In genomic region chr9:126373241-126373640, GRCh38 we compare ENCODE assay signal across 11 cellular contexts. TPM values are rescaled to one million over a fixed set of nuclear protein-coding genes. Genes with fewer than 3 reads are reported as not detected.
DNase-seq lines count a peak whose midpoint lies in the region; ATAC-seq and TF ChIP-seq lines count a peak whose summit lies in the region.
"Had no signal": no experiment of that assay in that cellular context is flagged by ENCODE, and none has a peak within 500 bp of the region (broad histone marks: within the 10 kb centered on the region; RNA-seq: fewer than 3 reads in every experiment).

No MANE protein-coding gene starts in this region.

- H3K36me3 Mint-ChIP-seq in T-helper 17 cell (ENCODE audit: low read depth), result peaks cover 2% of the 10 kb centered on the region

- ATAC-seq in lung (ENCODE audit: insufficient read depth, low FRiP score) (peak; percentile 54), T-helper 17 cell (no peak), GM18907 (IDR thresholded peaks at IDR 0.05; ENCODE audit: unreplicated experiment) (no peak)
- ATAC-seq: body of pancreas had no signal

- DNase-seq in AG10803 (ENCODE audit: low read depth), result peak; percentile 50
- DNase-seq in HT1080 (ENCODE audit: low read depth), result peak; percentile 61
- peak; percentile 60 for DNase-seq in astrocyte of the spinal cord (ENCODE audit: low read depth, low spot score)
- no peak for DNase-seq in lung (ENCODE audit: low spot score)
- no peak for DNase-seq in activated CD8-positive, alpha-beta memory T cell treated with anti-CD3 and anti-CD28 coated beads, Interleukin-2, amount 50 U/mL, for 4 hours
- DNase-seq in T-helper 17 cell, result no peak
- no peak for DNase-seq in amniotic stem cell (lab: John Stamatoyannopoulos, UW)
- DNase-seq: body of pancreas, COR-L47, NCI-H2227 treated with DMSO at 0.1 percent for 48 hours had no signal

- H3K9me3 ChIP-seq in lung (ENCODE audit: control insufficient read depth in 2 of 2, insufficient read depth in 1 of 2, low read length in 1 of 2), result no peaks in the 10 kb centered on the region
- H3K9me3 ChIP-seq in T-helper 17 cell (ENCODE audit: control insufficient read depth, low read length, poor library complexity, severe bottlenecking), result no peaks in the 10 kb centered on the region
- H3K9me3 ChIP-seq: body of pancreas had no signal

- no peak overlapping the region for H3K27ac Mint-ChIP-seq in T-helper 17 cell

- H3K4me1 ChIP-seq in lung (ENCODE audit: control insufficient read depth in 2 of 2, insufficient read depth in 2 of 2, low read length in 2 of 2), result peaks cover 4 to 21% of the 10 kb centered on the region in 2 donors

- TF ChIP-seq CTCF in AG10803 (conservative IDR thresholded peaks at IDR 0.05; ENCODE audit: low read length) (no peak), astrocyte of the spinal cord (IDR thresholded peaks at IDR 0.05; ENCODE audit: low read depth, low read length) (no peak), lung (IDR thresholded peaks at IDR 0.05; ENCODE audit: control extremely low read depth, extremely low read depth) (no peak)

- peak overlapping the region in 1 of 2 donors; percentile 17 for H3K27ac ChIP-seq in lung (ENCODE audit: low read depth in 1 of 2, low read length in 1 of 2)
- H3K27ac ChIP-seq: body of pancreas had no signal

- no peak overlapping the region for H3K4me3 Mint-ChIP-seq in T-helper 17 cell

- 41 to 51% methylated on average over 5 of the region's 5 CpGs for WGBS in lung, 2 donors

- in situ Hi-C loops in astrocyte of the spinal cord (cut with HindIII; ENCODE audit: low sequenced_read_pairs), result no loop called here

- H3K4me3 ChIP-seq in AG10803 (ENCODE audit: low read length) (no peak overlapping the region), astrocyte of the spinal cord (ENCODE audit: low read depth, low read length) (no peak overlapping the region), lung (no peak overlapping the region)
- H3K4me3 ChIP-seq: body of pancreas had no signal

- H3K36me3 ChIP-seq in lung (ENCODE audit: control insufficient read depth in 2 of 2, insufficient read depth in 2 of 2, low read length in 2 of 2), result no peaks in the 10 kb centered on the region

- no peaks in the 10 kb centered on the region for H3K27me3 Mint-ChIP-seq in T-helper 17 cell

- peaks cover 20% of the 10 kb centered on the region for H3K4me1 Mint-ChIP-seq in T-helper 17 cell

- no peaks in the 10 kb centered on the region for H3K27me3 ChIP-seq in lung (ENCODE audit: control insufficient read depth, insufficient read depth)
- H3K27me3 ChIP-seq: body of pancreas had no signal

RNA-seq across cellular contexts. Expression of gene MVB12B, which starts 46.6 kb away (rescaled TPM):
- total RNA-seq in HT1080 (2014; rRNA removed; shearing (Covaris generic)), result 5.1 and 6.2 TPM in 2 replicates
- polyA plus RNA-seq in HT1080 (2015; cell fraction: cytosol; rRNA removed), result 7.4 and 7.6 TPM in 2 replicates
- 5.8 and 6.3 TPM in 2 replicates for polyA plus RNA-seq in HT1080 (2015; cell fraction: nucleus; rRNA removed)
- total RNA-seq in lung (10 to 100 TPM; 20.7 to 33.6 TPM), T-helper 17 cell (10 to 100 TPM; 10.4 to 13.9 TPM)
- 10 to 100 TPM in 1 of 2 donors, 1 to 10 TPM in 1; 9.5 to 12.4 TPM for polyA plus RNA-seq in lung

Comparison
In these comparisons a context has a peak if more than half of its experiments do, and no peak if none do; other contexts are left out.
1. DNase-seq: peak in AG10803 (single experiment), HT1080 (single experiment) and astrocyte of the spinal cord (single experiment); none in lung (single experiment), activated CD8-positive, alpha-beta memory T cell treated with anti-CD3 and anti-CD28 coated beads, Interleukin-2, amount 50 U/mL, for 4 hours (single experiment), T-helper 17 cell (0 of 3) and amniotic stem cell (single experiment).